In genomic region chr9:19409406-19410194, GRCh38 we compare ENCODE assay signal across 8 cellular contexts. TPM values are rescaled to one million over a fixed set of nuclear protein-coding genes. Genes with fewer than 3 reads are reported as not detected.
DNase-seq lines count a peak whose midpoint lies in the region; ATAC-seq and TF ChIP-seq lines count a peak whose summit lies in the region.

No MANE protein-coding gene starts in this region.

- peak overlapping the region; percentile 64 to 77 (median 76) for H3K27ac ChIP-seq in Peyer's patch
- peak overlapping the region; percentile 92 for H3K27ac ChIP-seq in subcutaneous abdominal adipose tissue (ENCODE audit: low read depth, low read length)

- peaks cover 9% of the 10 kb centered on the region for H3K4me1 Mint-ChIP-seq in central memory CD8-positive, alpha-beta T cell

- intact Hi-C loops in Right ventricle myocardium inferior (cut with DNase I) (loop anchor here (2.0 kb wide), 2 partner anchors 29 to 47 kb away; partner anchors contain the start of gene RPS6), cardiac septum (cut with DNase I) (loop anchor here (2.0 kb wide), 1 partner anchor 47 kb away; no protein-coding TSS in a partner anchor)

- H3K4me3 Mint-ChIP-seq in central memory CD8-positive, alpha-beta T cell: peak overlapping the region; percentile 95

- TF ChIP-seq POLR2A in Peyer's patch (IDR thresholded peaks at IDR 0.05): no peak

- peak; percentile 8 for ATAC-seq in Right ventricle myocardium inferior
- ATAC-seq in HG03066 (IDR thresholded peaks at IDR 0.05; ENCODE audit: low read depth, unreplicated experiment): peak; percentile 16
- ATAC-seq in central memory CD8-positive, alpha-beta T cell (replicated peaks; ENCODE audit: extremely low read depth, poor library complexity, severe bottlenecking): no peak
- ATAC-seq in left lobe of liver: peak; percentile 37

- H3K4me1 ChIP-seq in Peyer's patch: peaks cover 0 to 12% (median 0%) of the 10 kb centered on the region in 4 donors
- peaks cover 3 to 38% (median 31%) of the 10 kb centered on the region in 5 donors for H3K4me1 ChIP-seq in subcutaneous abdominal adipose tissue (ENCODE audit: control insufficient read depth in 5 of 5, insufficient read depth in 5 of 5, low read length in 5 of 5)

- peak overlapping the region; percentile 81 for H3K27ac Mint-ChIP-seq in central memory CD8-positive, alpha-beta T cell (ENCODE audit: low read depth)

- H3K4me3 ChIP-seq in Peyer's patch: peak overlapping the region; percentile 72 to 90 (median 82)
- H3K4me3 ChIP-seq in subcutaneous abdominal adipose tissue (ENCODE audit: low read depth in 1 of 5, low read length in 5 of 5): peak overlapping the region; percentile 82 to 99 (median 91)

- H3K36me3 Mint-ChIP-seq in central memory CD8-positive, alpha-beta T cell (ENCODE audit: insufficient read depth): no peaks in the 10 kb centered on the region

- peak overlapping the region; percentile 26 to 90 (median 86) for H3K9ac ChIP-seq in subcutaneous abdominal adipose tissue (ENCODE audit: low read length in 5 of 5)

- H3K36me3 ChIP-seq in Peyer's patch: no peaks in the 10 kb centered on the region
- peaks cover 0 to 4% (median 0%) of the 10 kb centered on the region in 5 donors for H3K36me3 ChIP-seq in subcutaneous abdominal adipose tissue (ENCODE audit: control insufficient read depth in 5 of 5, insufficient read depth in 5 of 5, low read length in 5 of 5)

- no peaks in the 10 kb centered on the region for H3K9me3 ChIP-seq in Peyer's patch
- no peaks in the 10 kb centered on the region for H3K9me3 ChIP-seq in subcutaneous abdominal adipose tissue (ENCODE audit: control insufficient read depth in 5 of 5, low read length in 5 of 5)

- TF ChIP-seq CTCF in Peyer's patch (IDR thresholded peaks at IDR 0.05): no peak

- H3K27me3 Mint-ChIP-seq in central memory CD8-positive, alpha-beta T cell: no peaks in the 10 kb centered on the region

- no peaks in the 10 kb centered on the region for H3K9me3 Mint-ChIP-seq in central memory CD8-positive, alpha-beta T cell

- H3K27me3 ChIP-seq in Peyer's patch (no peaks in the 10 kb centered on the region), subcutaneous abdominal adipose tissue (ENCODE audit: control insufficient read depth in 5 of 5, insufficient read depth in 4 of 5, low read length in 5 of 5) (no peaks in the 10 kb centered on the region)

- no peak for DNase-seq in Right ventricle myocardium inferior (ENCODE audit: missing footprints)
- no peak for DNase-seq in cardiac septum (ENCODE audit: low spot score)
- DNase-seq in Peyer's patch: peak; percentile 31 to 56 (median 48)
- no peak for DNase-seq in central memory CD8-positive, alpha-beta T cell (ENCODE audit: low spot score in 2 of 2)
- peak; percentile 46 for DNase-seq in left lobe of liver (ENCODE audit: low spot score)
- DNase-seq in GOT3 (lab: John Stamatoyannopoulos, UW): no peak

RNA-seq across cellular contexts. Expression of gene ACER2, which starts 0.8 kb away (rescaled TPM):
- total RNA-seq in Right ventricle myocardium inferior: 3.2 TPM
- total RNA-seq in cardiac septum: 4.1 TPM
- 1 to 10 TPM; 3.5 to 4.2 (median 4.0) TPM for total RNA-seq in Peyer's patch
- 2.3 TPM for total RNA-seq in left lobe of liver

RNA-seq across cellular contexts. Expression of gene RPS6, which starts 29.6 kb away (rescaled TPM):
- total RNA-seq in Right ventricle myocardium inferior (991 TPM), cardiac septum (810 TPM), Peyer's patch (1,000 to 10,000 TPM in 1 of 4 donors, 100 to 1,000 TPM in 3; 547 to 1,432 (median 812) TPM), left lobe of liver (528 TPM)

Comparison
In these comparisons a context has a peak if more than half of its experiments do, and no peak if none do; other contexts are left out.
1. DNase-seq: peak in Peyer's patch (3 of 3) and left lobe of liver (single experiment); none in Right ventricle myocardium inferior (single experiment), cardiac septum (single experiment), central memory CD8-positive, alpha-beta T cell (0 of 2) and GOT3 (single experiment).